ENCODE assay signal across 11 cellular contexts in genomic region chr5:4511996-4512656, GRCh38.
DNase-seq lines count a peak whose midpoint lies in the region; ATAC-seq, FAIRE-seq and TF ChIP-seq lines count a peak whose summit lies in the region.
"Had no signal": no experiment of that assay in that cellular context is flagged by ENCODE, and none has a peak within 500 bp of the region (broad histone marks: within the 10 kb centered on the region; RNA-seq: fewer than 3 reads in every experiment).

No MANE protein-coding gene starts in this region.

- TF ChIP-seq POLR2A in A549 (IDR thresholded peaks at IDR 0.05; ENCODE audit: low read length) (no peak), right lobe of liver (IDR thresholded peaks at IDR 0.05) (no peak)

- H3K4me1 ChIP-seq in A549: no peaks in the 10 kb centered on the region
- H3K4me1 ChIP-seq in right lobe of liver: no peaks in the 10 kb centered on the region
- no peaks in the 10 kb centered on the region for H3K4me1 ChIP-seq in OCI-LY7 (ENCODE audit: insufficient read depth, low read length, poor library complexity, severe bottlenecking)
- H3K4me1 ChIP-seq: gastroesophageal sphincter had no signal

- ATAC-seq in A549: peak; percentile 76 to 85; a peak in 5 of 6 replicates
- peak; percentile 39 to 75 (median 66) for ATAC-seq in right lobe of liver
- ATAC-seq: gastroesophageal sphincter had no signal

- no peaks in the 10 kb centered on the region for H3K27me3 Mint-ChIP-seq in MCF 10A (ENCODE audit: insufficient read depth, unreplicated experiment)

- H3K4me3 ChIP-seq in A549: no peak overlapping the region
- no peak overlapping the region for H3K4me3 ChIP-seq in LNCaP clone FGC (ENCODE audit: low read depth, low read length)
- H3K4me3 ChIP-seq in right lobe of liver: no peak overlapping the region
- H3K4me3 ChIP-seq in OCI-LY7 (ENCODE audit: low read depth, low read length, poor library complexity, severe bottlenecking): no peak overlapping the region
- H3K4me3 ChIP-seq: gastroesophageal sphincter, SK-N-MC had no signal

- TF ChIP-seq RAD21 in A549 (conservative IDR thresholded peaks at IDR 0.05 in 1 of 2, IDR thresholded peaks at IDR 0.05 in 1 of 2): peak; percentile 40 to 43; a peak in 4 of 5 replicates

- no peaks in the 10 kb centered on the region for H3K36me3 ChIP-seq in right lobe of liver
- no peaks in the 10 kb centered on the region for H3K36me3 ChIP-seq in OCI-LY7 (ENCODE audit: insufficient read depth, low read length)
- H3K36me3 ChIP-seq: gastroesophageal sphincter had no signal

- H3K36me3 Mint-ChIP-seq in MCF 10A (ENCODE audit: insufficient read depth, unreplicated experiment): no peaks in the 10 kb centered on the region

- H3K4me1 Mint-ChIP-seq in MCF 10A (ENCODE audit: insufficient read depth, unreplicated experiment): peaks cover 6% of the 10 kb centered on the region

- CTCF ChIA-PET in A549 (lab: Yijun Ruan, JAX): interaction anchor here (0.6 kb wide), 1 partner anchor 691 kb away, joined by 4 read pairs; no protein-coding TSS in a partner anchor
- CTCF ChIA-PET in MCF 10A (lab: Yijun Ruan, JAX): interaction anchor here (0.6 to 1.4 kb wide), 6 partner anchors 187 to 1960 kb away, joined by 3 to 5 read pairs (median 4); no protein-coding TSS in a partner anchor
- CTCF ChIA-PET in OCI-LY7 (lab: Charles Lee; ENCODE audit: unreplicated experiment): no interaction called here

- H3K27ac ChIP-seq in A549 (no peak overlapping the region), right lobe of liver (no peak overlapping the region), OCI-LY7 (ENCODE audit: low read depth, low read length, poor library complexity, severe bottlenecking) (no peak overlapping the region)
- H3K27ac ChIP-seq: gastroesophageal sphincter, SK-N-MC had no signal

- 14% methylated on average over 19 of the region's 31 CpGs for WGBS in A549 (ENCODE audit: missing lambda C conversion rate)
- 39% methylated on average over 20 of the region's 31 CpGs for WGBS in right lobe of liver (ENCODE audit: insufficient coverage, low coverage, low lambda C conversion rate, missing lambda C conversion rate)

- TF ChIP-seq CTCF in A549 (IDR thresholded peaks at IDR 0.05) (0 out of 3 replicates have a peak, but pooled peaks have one; percentile 8), LNCaP clone FGC (IDR thresholded peaks at IDR 0.05; ENCODE audit: control insufficient read depth, extremely low read depth, insufficient read depth) (peak; percentile 97), MCF 10A (IDR thresholded peaks at IDR 0.05; ENCODE audit: unreplicated experiment) (peak; percentile 61), right lobe of liver (IDR thresholded peaks at IDR 0.05) (peak in 3 of 4 donors; percentile 22 to 39 (median 23)), OCI-LY7 (conservative IDR thresholded peaks at IDR 0.05; ENCODE audit: low read length) (no peak)

- H3K9me3 ChIP-seq in A549 (no peaks in the 10 kb centered on the region), right lobe of liver (no peaks in the 10 kb centered on the region), OCI-LY7 (ENCODE audit: low read length) (no peaks in the 10 kb centered on the region)
- H3K9me3 ChIP-seq: gastroesophageal sphincter had no signal

- H3K9me3 Mint-ChIP-seq in MCF 10A (ENCODE audit: unreplicated experiment): peaks cover 15% of the 10 kb centered on the region

- H3K9me2 ChIP-seq in OCI-LY7 (ENCODE audit: insufficient read depth, low read length): no peaks in the 10 kb centered on the region

- in situ Hi-C loops in ACHN (cut with HindIII; ENCODE audit: low pct_ligation_motif_present, low pct_unique_long_range_greater_than_20kb, low sequenced_read_pairs): no loop called here

- H3K27me3 ChIP-seq in right lobe of liver: no peaks in the 10 kb centered on the region

- no peaks in the 10 kb centered on the region for H4K20me1 ChIP-seq in OCI-LY7 (ENCODE audit: insufficient read depth, low read length)

- H2AFZ ChIP-seq in OCI-LY7 (ENCODE audit: low read length): no peak overlapping the region

- H3K4me3 Mint-ChIP-seq in MCF 10A (ENCODE audit: unreplicated experiment): peak overlapping the region; percentile 69

- no peak for TF ChIP-seq EP300 in A549 (IDR thresholded peaks at IDR 0.05)

- H3K27ac Mint-ChIP-seq in MCF 10A (ENCODE audit: low read depth, unreplicated experiment): no peak overlapping the region

- no TSS peak for BruUV-seq in MCF 10A (replicated peaks; lab: Mats Ljungman, UMichigan)
- BruUV-seq in OCI-LY7 (replicated peaks; lab: Mats Ljungman, UMichigan): no TSS peak

- H3K79me2 ChIP-seq in OCI-LY7 (ENCODE audit: insufficient read depth, low read depth, low read length): no peaks in the 10 kb centered on the region

- POLR2A ChIA-PET in A549 (lab: Yijun Ruan, JAX) (no interaction called here), MCF 10A (lab: Yijun Ruan, JAX) (interaction anchor here (1.4 kb wide), 1 partner anchor 914 kb away, joined by 3 read pairs; no protein-coding TSS in a partner anchor), OCI-LY7 (lab: Charles Lee) (no interaction called here)

- intact Hi-C loops in MCF 10A (cut with micrococcal nuclease) (loop anchor here (5.0 kb wide), 2 partner anchors 205 to 915 kb away; partner anchors contain the start of gene IRX1), right lobe of liver (cut with DNase I) (no loop called here), OCI-LY7 (cut with micrococcal nuclease; ENCODE audit: unreplicated experiment) (no loop called here)

- FAIRE-seq in A549 (lab: Jason Lieb, UNC): no peak

- DNase-seq in A549 (ENCODE audit: low read depth in 1 of 2, low spot score in 1 of 2) (peak; percentile 12 to 18), LNCaP clone FGC (ENCODE audit: low read depth) (no peak), MCF 10A (ENCODE audit: unreplicated experiment) (peak; percentile 54), right lobe of liver (peak in 1 of 3 donors; percentile 22), OCI-LY7 (ENCODE audit: low spot score) (no peak), ACHN (no peak)
- DNase-seq in stimulated activated naive CD4-positive, alpha-beta T cell treated with Interleukin-2 at 50 U/mL for 16 hours (lab: John Stamatoyannopoulos, UW): no peak
- DNase-seq in activated CD8-positive, alpha-beta memory T cell treated with anti-CD3 and anti-CD28 coated beads for 24 hours: no peak
- DNase-seq: activated naive CD4-positive, alpha-beta T cell had no signal

- peak overlapping the region; percentile 27; the same call in 1 of the 3 replicates for H3K4me2 ChIP-seq in A549
- H3K4me2 ChIP-seq in OCI-LY7 (ENCODE audit: low read length): no peak overlapping the region

TF ChIP-seq in A549, 52 proteins besides CTCF, POLR2A, EP300 and RAD21:
- TF ChIP-seq RFX5 (IDR thresholded peaks at IDR 0.05) (no peak), KDM1A (IDR thresholded peaks at IDR 0.05; ENCODE audit: low read depth) (no peak), HES2 (IDR thresholded peaks at IDR 0.05) (no peak), CBX2 (IDR thresholded peaks at IDR 0.05; ENCODE audit: borderline replicate concordance, low read depth) (no peak), HOXB13 (CRISPR knock-in tag; IDR thresholded peaks at IDR 0.05; ENCODE audit: low read depth) (no peak)

Comparison
In these comparisons a context has a peak if more than half of its experiments do, and no peak if none do; other contexts are left out.
1. DNase-seq: peak in A549 (2 of 2) and MCF 10A (single experiment); none in LNCaP clone FGC (single experiment), stimulated activated naive CD4-positive, alpha-beta T cell treated with Interleukin-2 at 50 U/mL for 16 hours (single experiment), OCI-LY7 (single experiment), activated CD8-positive, alpha-beta memory T cell treated with anti-CD3 and anti-CD28 coated beads for 24 hours (single experiment) and ACHN (single experiment).